In genomic region chr6:56863366-56863765, GRCh38 we compare ENCODE assay signal across 11 cellular contexts.
DNase-seq lines count a peak whose midpoint lies in the region; ATAC-seq, FAIRE-seq and TF ChIP-seq lines count a peak whose summit lies in the region.
"Had no signal": no experiment of that assay in that cellular context is flagged by ENCODE, and none has a peak within 500 bp of the region (broad histone marks: within the 10 kb centered on the region; RNA-seq: fewer than 3 reads in every experiment).

No MANE protein-coding gene starts in this region.

- POLR2A ChIA-PET in PC-3 (lab: Charles Lee; ENCODE audit: unreplicated experiment): no interaction called here
- POLR2A ChIA-PET in endothelial cell of umbilical vein (lab: Charles Lee): no interaction called here

- H3K9me2 ChIP-seq in PC-3 (replicated peaks; ENCODE audit: low read length): no peaks in the 10 kb centered on the region

- H3K9me1 ChIP-seq in endothelial cell of umbilical vein (replicated peaks; ENCODE audit: control insufficient read depth, extremely low read depth, insufficient read depth, low read length): no peaks in the 10 kb centered on the region

- no peaks in the 10 kb centered on the region for H3F3A ChIP-seq in PC-3 (ENCODE audit: low read length, unreplicated experiment)

- H3K79me2 ChIP-seq in PC-3 (ENCODE audit: low read length): no peaks in the 10 kb centered on the region
- no peaks in the 10 kb centered on the region for H3K79me2 ChIP-seq in endothelial cell of umbilical vein (ENCODE audit: control insufficient read depth, insufficient read depth, low read length)

- H3K36me3 ChIP-seq in PC-3 (ENCODE audit: low read depth, low read length) (no peaks in the 10 kb centered on the region), endothelial cell of umbilical vein (ENCODE audit: control insufficient read depth in 2 of 2, extremely low read depth in 1 of 2, insufficient read depth in 2 of 2, low read length in 2 of 2) (no peaks in the 10 kb centered on the region)

- H3K4me3 ChIP-seq in PC-3 (ENCODE audit: low read length) (no peak overlapping the region), endothelial cell of umbilical vein (replicated peaks in 1 of 3; ENCODE audit: insufficient read depth in 1 of 3, low read depth in 1 of 3, low read length in 3 of 3) (no peak overlapping the region)

- H3K4me1 Mint-ChIP-seq in nephron: peaks cover 12% of the 10 kb centered on the region
- H3K4me1 Mint-ChIP-seq in activated T-cell treated with anti-CD3 and anti-CD28 coated beads, Interleukin-2, amount 50 U/mL, for 72 hours (ENCODE audit: low read depth): no peaks in the 10 kb centered on the region
- H3K4me1 Mint-ChIP-seq: stimulated activated naive CD8-positive, alpha-beta T cell treated with anti-CD3 and anti-CD28 coated beads, Interleukin-15, amount 100 ng/mL, for 72 hours had no signal

- no peak for TF ChIP-seq CTCF in PC-3 (conservative IDR thresholded peaks at IDR 0.05; ENCODE audit: low read depth, low read length)
- no peak for TF ChIP-seq CTCF in endothelial cell of umbilical vein (IDR thresholded peaks at IDR 0.05; ENCODE audit: extremely low read depth in 1 of 2, insufficient read depth in 1 of 2, low read depth in 1 of 2, low read length in 2 of 2)
- TF ChIP-seq CTCF in nephron (IDR thresholded peaks at IDR 0.05; ENCODE audit: unreplicated experiment in 3 of 3): no peak

- CTCF ChIA-PET in PC-3 (lab: Charles Lee): no interaction called here
- CTCF ChIA-PET in endothelial cell of umbilical vein (lab: Charles Lee): interaction anchor here (0.6 to 6.5 kb wide), 6 partner anchors 12 to 153 kb away, joined by 3 to 67 read pairs (median 6); no protein-coding TSS in a partner anchor

- H4K20me1 ChIP-seq in PC-3 (ENCODE audit: low read length) (no peaks in the 10 kb centered on the region), endothelial cell of umbilical vein (replicated peaks; ENCODE audit: control insufficient read depth, extremely low read depth, insufficient read depth, low read length) (no peaks in the 10 kb centered on the region)

- no peak overlapping the region for H3K9ac ChIP-seq in PC-3 (ENCODE audit: low read length)
- no peak overlapping the region for H3K9ac ChIP-seq in endothelial cell of umbilical vein (replicated peaks; ENCODE audit: extremely low read depth, insufficient read depth, low read length)

- H3K4me1 ChIP-seq in PC-3 (ENCODE audit: insufficient read depth, low read length) (peaks cover 71% of the 10 kb centered on the region), endothelial cell of umbilical vein (ENCODE audit: control insufficient read depth, extremely low read depth, insufficient read depth, low read length) (peaks cover 65% of the 10 kb centered on the region)

- no peak overlapping the region for H3K4me3 Mint-ChIP-seq in nephron
- no peak overlapping the region for H3K4me3 Mint-ChIP-seq in activated T-cell treated with anti-CD3 and anti-CD28 coated beads, Interleukin-2, amount 50 U/mL, for 72 hours
- H3K4me3 Mint-ChIP-seq: stimulated activated naive CD8-positive, alpha-beta T cell treated with anti-CD3 and anti-CD28 coated beads, Interleukin-15, amount 100 ng/mL, for 72 hours had no signal

- H3K9me3 Mint-ChIP-seq in nephron: no peaks in the 10 kb centered on the region
- H3K9me3 Mint-ChIP-seq in activated T-cell treated with anti-CD3 and anti-CD28 coated beads, Interleukin-2, amount 50 U/mL, for 72 hours: no peaks in the 10 kb centered on the region
- H3K9me3 Mint-ChIP-seq: stimulated activated naive CD8-positive, alpha-beta T cell treated with anti-CD3 and anti-CD28 coated beads, Interleukin-15, amount 100 ng/mL, for 72 hours had no signal

- dilution Hi-C loops in endothelial cell of umbilical vein (cut with MboI; ENCODE audit: extremely low pct_ligation_motif_present, low sequenced_read_pairs): no loop called here

- H3K9me3 ChIP-seq in PC-3 (ENCODE audit: low read length) (no peaks in the 10 kb centered on the region), endothelial cell of umbilical vein (replicated peaks; ENCODE audit: control insufficient read depth, insufficient read depth, low read length) (no peaks in the 10 kb centered on the region)

- no peak overlapping the region for H2AFZ ChIP-seq in PC-3 (ENCODE audit: low read length)
- H2AFZ ChIP-seq in endothelial cell of umbilical vein (ENCODE audit: low read depth, low read length): no peak overlapping the region

- DNase-seq in DMS53 treated with DMSO at 0.1 percent for 48 hours (lab: John Stamatoyannopoulos, UW; ENCODE audit: unreplicated experiment): peak; percentile 12
- DNase-seq in PC-3: peak; percentile 59
- DNase-seq in endothelial cell of umbilical vein (ENCODE audit: low read depth, low spot score): peak; percentile 82
- DNase-seq in retina: no peak
- DNase-seq in activated T-cell treated with anti-CD3 and anti-CD28 coated beads, Interleukin-2, amount 50 U/mL, for 72 hours: no peak
- DNase-seq: NCI-H2081; stimulated activated CD4-positive, alpha-beta T cell treated with anti-CD3 and anti-CD28 coated beads, Interleukin-2, amount 100 ng/mL, for 48 hours; stimulated activated naive CD8-positive, alpha-beta T cell treated with anti-CD3 and anti-CD28 coated beads, Interleukin-15, amount 100 ng/mL, for 72 hours had no signal

- TF ChIP-seq POLR2A in endothelial cell of umbilical vein (IDR thresholded peaks at IDR 0.05; ENCODE audit: low read depth, low read length): no peak

- peak overlapping the region; percentile 35 for H3K4me2 ChIP-seq in PC-3 (ENCODE audit: low read length)
- peak overlapping the region; percentile 1 for H3K4me2 ChIP-seq in endothelial cell of umbilical vein (ENCODE audit: insufficient read depth, low read length)

- peak overlapping the region; percentile 13 to 91 (median 48) for H3K27ac Mint-ChIP-seq in nephron
- H3K27ac Mint-ChIP-seq in activated T-cell treated with anti-CD3 and anti-CD28 coated beads, Interleukin-2, amount 50 U/mL, for 72 hours: no peak overlapping the region
- H3K27ac Mint-ChIP-seq: stimulated activated naive CD8-positive, alpha-beta T cell treated with anti-CD3 and anti-CD28 coated beads, Interleukin-15, amount 100 ng/mL, for 72 hours had no signal

- no peaks in the 10 kb centered on the region for H3K27me3 ChIP-seq in PC-3 (ENCODE audit: low read length)
- no peaks in the 10 kb centered on the region for H3K27me3 ChIP-seq in endothelial cell of umbilical vein (ENCODE audit: control insufficient read depth in 2 of 2, insufficient read depth in 2 of 2, low read length in 2 of 2)

- peak; percentile 55 for FAIRE-seq in endothelial cell of umbilical vein (lab: Jason Lieb, UNC)

- H3K27ac ChIP-seq in PC-3 (ENCODE audit: low read length): peak overlapping the region; percentile 53
- H3K27ac ChIP-seq in endothelial cell of umbilical vein (ENCODE audit: insufficient read depth, low read depth, low read length): peak overlapping the region; percentile 56

- ATAC-seq in PC-3 (peak; percentile 34), GM18517 (IDR thresholded peaks at IDR 0.05; ENCODE audit: unreplicated experiment) (no peak), HG02610 (IDR thresholded peaks at IDR 0.05; ENCODE audit: unreplicated experiment) (no peak)
- ATAC-seq in activated T-cell treated with anti-CD3 and anti-CD28 coated beads, Interleukin-2, amount 50 U/mL, for 72 hours (replicated peaks in 1 of 2): no peak
- ATAC-seq: stimulated activated naive CD8-positive, alpha-beta T cell treated with anti-CD3 and anti-CD28 coated beads, Interleukin-15, amount 100 ng/mL, for 72 hours had no signal

- no peaks in the 10 kb centered on the region for H3K27me3 Mint-ChIP-seq in nephron (ENCODE audit: low read depth)
- H3K27me3 Mint-ChIP-seq in activated T-cell treated with anti-CD3 and anti-CD28 coated beads, Interleukin-2, amount 50 U/mL, for 72 hours (ENCODE audit: low read depth): peaks cover 14% of the 10 kb centered on the region

- no peaks in the 10 kb centered on the region for H3K36me3 Mint-ChIP-seq in nephron (ENCODE audit: low read depth)
- no peaks in the 10 kb centered on the region for H3K36me3 Mint-ChIP-seq in activated T-cell treated with anti-CD3 and anti-CD28 coated beads, Interleukin-2, amount 50 U/mL, for 72 hours (ENCODE audit: insufficient read depth in 2 of 2)

- no TSS peak for BruUV-seq in PC-3 (replicated peaks; lab: Mats Ljungman, UMichigan)
- no TSS peak for BruUV-seq in endothelial cell of umbilical vein (replicated peaks; lab: Mats Ljungman, UMichigan)

- intact Hi-C loops in PC-3 (cut with micrococcal nuclease) (loop anchor here (5.0 kb wide), 1 partner anchor 34 kb away; no protein-coding TSS in a partner anchor), endothelial cell of umbilical vein (cut with micrococcal nuclease) (no loop called here)

TF ChIP-seq in endothelial cell of umbilical vein, 7 proteins besides CTCF, POLR2A, EP300 and RAD21:
- TF ChIP-seq POLR2AphosphoS5 (IDR thresholded peaks at IDR 0.05; ENCODE audit: insufficient read depth, low read depth, low read length) (peak; percentile 50), FOS (IDR thresholded peaks at IDR 0.05; ENCODE audit: borderline replicate concordance, insufficient read depth, low read length) (peak; percentile 50), JUN (IDR thresholded peaks at IDR 0.05; ENCODE audit: borderline replicate concordance, insufficient read depth, insufficient read length, low read depth) (peak; percentile 32), MYC (IDR thresholded peaks at IDR 0.05; ENCODE audit: low read depth, low read length) (no peak), MAX (IDR thresholded peaks at IDR 0.05; ENCODE audit: insufficient read depth, insufficient read length) (no peak)

Comparison
In these comparisons a context has a peak if more than half of its experiments do, and no peak if none do; other contexts are left out.
1. DNase-seq: peak in DMS53 treated with DMSO at 0.1 percent for 48 hours (single experiment), PC-3 (single experiment) and endothelial cell of umbilical vein (single experiment); none in retina (single experiment) and activated T-cell treated with anti-CD3 and anti-CD28 coated beads, Interleukin-2, amount 50 U/mL, for 72 hours (0 of 2).